4 cellular contexts compared by ENCODE assay signal in genomic region chr7:74772093-74772492, GRCh38. TPM values are rescaled to one million over a fixed set of nuclear protein-coding genes. Genes with fewer than 3 reads are reported as not detected.
"Had no signal": no experiment of that assay in that cellular context is flagged by ENCODE, and none has a peak within 500 bp of the region (broad histone marks: within the 10 kb centered on the region; RNA-seq: fewer than 3 reads in every experiment).

No MANE protein-coding gene starts in this region.

RNA-seq across cellular contexts. Expression of gene NCF1, which starts 1.7 kb away (rescaled TPM):
- total RNA-seq: chondrocyte, neural crest cell, progenitor cell of endocrine pancreas, vagina had no signal
